In the genomic region with DNA sequence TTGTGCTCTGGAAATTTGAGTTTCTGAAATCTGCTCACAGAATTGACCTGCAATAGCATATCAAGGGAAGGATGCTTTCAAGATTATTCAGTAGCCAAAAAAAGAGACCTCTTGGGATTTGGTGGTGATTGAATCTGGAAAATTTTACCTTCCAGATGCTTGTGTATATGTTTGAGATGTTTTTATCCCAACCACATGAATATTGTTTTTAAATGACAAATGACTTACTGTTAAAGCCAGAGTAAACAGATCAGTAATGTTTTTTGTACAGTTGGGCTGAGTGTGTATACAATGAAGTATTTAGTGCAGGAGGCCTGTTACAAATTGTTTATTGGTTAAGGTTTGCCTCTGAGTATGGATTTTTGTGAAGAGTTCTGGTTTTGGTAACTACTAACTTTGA, we compare ENCODE assay signal across 2 cellular contexts.
TF ChIP-seq lines count a peak whose summit lies in the region.

No MANE protein-coding gene starts in this region.

TF ChIP-seq in SK-N-SH, 30 proteins besides CTCF, POLR2A, EP300 and RAD21:
- TF ChIP-seq GATA2 (CRISPR knock-in tag; IDR thresholded peaks at IDR 0.05): 0 out of 2 replicates have a peak, but pooled peaks have one; percentile 24
- no peak for TF ChIP-seq MEF2A (IDR thresholded peaks at IDR 0.05; ENCODE audit: borderline replicate concordance, low read depth)
- peak; percentile 19; the same call in 1 of the 2 replicates for TF ChIP-seq TCF12 (IDR thresholded peaks at IDR 0.05)

TF ChIP-seq in SK-N-SH treated with all-trans-retinoic acid at 6 μM for 48 hours, 23 proteins besides CTCF, POLR2A, EP300 and RAD21:
- TF ChIP-seq ZNF70 (CRISPR knock-in tag; IDR thresholded peaks at IDR 0.05) (no peak), GLIS3 (CRISPR knock-in tag; IDR thresholded peaks at IDR 0.05) (no peak), RARB (CRISPR knock-in tag; IDR thresholded peaks at IDR 0.05) (no peak), OSR1 (CRISPR knock-in tag; IDR thresholded peaks at IDR 0.05) (no peak), TCF4 (CRISPR knock-in tag; IDR thresholded peaks at IDR 0.05; ENCODE audit: borderline replicate concordance) (no peak), ZNF8 (CRISPR knock-in tag; IDR thresholded peaks at IDR 0.05) (no peak), ARNTL (CRISPR knock-in tag; IDR thresholded peaks at IDR 0.05; ENCODE audit: borderline replicate concordance, low read depth) (no peak), ZFP3 (CRISPR knock-in tag; IDR thresholded peaks at IDR 0.05) (no peak), ZFP30 (CRISPR knock-in tag; IDR thresholded peaks at IDR 0.05) (no peak), ZC3H10 (CRISPR knock-in tag; IDR thresholded peaks at IDR 0.05) (no peak), SNAI2 (CRISPR knock-in tag; IDR thresholded peaks at IDR 0.05) (no peak)
- TF ChIP-seq, protein P1, sequence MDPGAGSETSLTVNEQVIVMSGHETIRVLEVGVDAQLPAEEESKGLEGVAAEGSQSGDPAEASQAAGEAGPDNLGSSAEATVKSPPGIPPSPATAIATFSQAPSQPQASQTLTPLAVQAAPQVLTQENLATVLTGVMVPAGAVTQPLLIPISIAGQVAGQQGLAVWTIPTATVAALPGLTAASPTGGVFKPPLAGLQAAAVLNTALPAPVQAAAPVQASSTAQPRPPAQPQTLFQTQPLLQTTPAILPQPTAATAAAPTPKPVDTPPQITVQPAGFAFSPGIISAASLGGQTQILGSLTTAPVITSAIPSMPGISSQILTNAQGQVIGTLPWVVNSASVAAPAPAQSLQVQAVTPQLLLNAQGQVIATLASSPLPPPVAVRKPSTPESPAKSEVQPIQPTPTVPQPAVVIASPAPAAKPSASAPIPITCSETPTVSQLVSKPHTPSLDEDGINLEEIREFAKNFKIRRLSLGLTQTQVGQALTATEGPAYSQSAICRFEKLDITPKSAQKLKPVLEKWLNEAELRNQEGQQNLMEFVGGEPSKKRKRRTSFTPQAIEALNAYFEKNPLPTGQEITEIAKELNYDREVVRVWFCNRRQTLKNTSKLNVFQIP (CRISPR knock-in tag; IDR thresholded peaks at IDR 0.05; ENCODE audit: borderline replicate concordance, low read depth): no peak
- TF ChIP-seq, protein P2, sequence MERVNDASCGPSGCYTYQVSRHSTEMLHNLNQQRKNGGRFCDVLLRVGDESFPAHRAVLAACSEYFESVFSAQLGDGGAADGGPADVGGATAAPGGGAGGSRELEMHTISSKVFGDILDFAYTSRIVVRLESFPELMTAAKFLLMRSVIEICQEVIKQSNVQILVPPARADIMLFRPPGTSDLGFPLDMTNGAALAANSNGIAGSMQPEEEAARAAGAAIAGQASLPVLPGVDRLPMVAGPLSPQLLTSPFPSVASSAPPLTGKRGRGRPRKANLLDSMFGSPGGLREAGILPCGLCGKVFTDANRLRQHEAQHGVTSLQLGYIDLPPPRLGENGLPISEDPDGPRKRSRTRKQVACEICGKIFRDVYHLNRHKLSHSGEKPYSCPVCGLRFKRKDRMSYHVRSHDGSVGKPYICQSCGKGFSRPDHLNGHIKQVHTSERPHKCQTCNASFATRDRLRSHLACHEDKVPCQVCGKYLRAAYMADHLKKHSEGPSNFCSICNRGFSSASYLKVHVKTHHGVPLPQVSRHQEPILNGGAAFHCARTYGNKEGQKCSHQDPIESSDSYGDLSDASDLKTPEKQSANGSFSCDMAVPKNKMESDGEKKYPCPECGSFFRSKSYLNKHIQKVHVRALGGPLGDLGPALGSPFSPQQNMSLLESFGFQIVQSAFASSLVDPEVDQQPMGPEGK (CRISPR knock-in tag; IDR thresholded peaks at IDR 0.05; ENCODE audit: borderline replicate concordance): no peak
- TF ChIP-seq, protein P3, sequence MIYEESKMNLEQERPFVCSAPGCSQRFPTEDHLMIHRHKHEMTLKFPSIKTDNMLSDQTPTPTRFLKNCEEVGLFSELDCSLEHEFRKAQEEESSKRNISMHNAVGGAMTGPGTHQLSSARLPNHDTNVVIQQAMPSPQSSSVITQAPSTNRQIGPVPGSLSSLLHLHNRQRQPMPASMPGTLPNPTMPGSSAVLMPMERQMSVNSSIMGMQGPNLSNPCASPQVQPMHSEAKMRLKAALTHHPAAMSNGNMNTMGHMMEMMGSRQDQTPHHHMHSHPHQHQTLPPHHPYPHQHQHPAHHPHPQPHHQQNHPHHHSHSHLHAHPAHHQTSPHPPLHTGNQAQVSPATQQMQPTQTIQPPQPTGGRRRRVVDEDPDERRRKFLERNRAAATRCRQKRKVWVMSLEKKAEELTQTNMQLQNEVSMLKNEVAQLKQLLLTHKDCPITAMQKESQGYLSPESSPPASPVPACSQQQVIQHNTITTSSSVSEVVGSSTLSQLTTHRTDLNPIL (CRISPR knock-in tag; IDR thresholded peaks at IDR 0.05; ENCODE audit: low read depth): no peak
